1 cellular context compared by ENCODE assay signal in the genomic region with DNA sequence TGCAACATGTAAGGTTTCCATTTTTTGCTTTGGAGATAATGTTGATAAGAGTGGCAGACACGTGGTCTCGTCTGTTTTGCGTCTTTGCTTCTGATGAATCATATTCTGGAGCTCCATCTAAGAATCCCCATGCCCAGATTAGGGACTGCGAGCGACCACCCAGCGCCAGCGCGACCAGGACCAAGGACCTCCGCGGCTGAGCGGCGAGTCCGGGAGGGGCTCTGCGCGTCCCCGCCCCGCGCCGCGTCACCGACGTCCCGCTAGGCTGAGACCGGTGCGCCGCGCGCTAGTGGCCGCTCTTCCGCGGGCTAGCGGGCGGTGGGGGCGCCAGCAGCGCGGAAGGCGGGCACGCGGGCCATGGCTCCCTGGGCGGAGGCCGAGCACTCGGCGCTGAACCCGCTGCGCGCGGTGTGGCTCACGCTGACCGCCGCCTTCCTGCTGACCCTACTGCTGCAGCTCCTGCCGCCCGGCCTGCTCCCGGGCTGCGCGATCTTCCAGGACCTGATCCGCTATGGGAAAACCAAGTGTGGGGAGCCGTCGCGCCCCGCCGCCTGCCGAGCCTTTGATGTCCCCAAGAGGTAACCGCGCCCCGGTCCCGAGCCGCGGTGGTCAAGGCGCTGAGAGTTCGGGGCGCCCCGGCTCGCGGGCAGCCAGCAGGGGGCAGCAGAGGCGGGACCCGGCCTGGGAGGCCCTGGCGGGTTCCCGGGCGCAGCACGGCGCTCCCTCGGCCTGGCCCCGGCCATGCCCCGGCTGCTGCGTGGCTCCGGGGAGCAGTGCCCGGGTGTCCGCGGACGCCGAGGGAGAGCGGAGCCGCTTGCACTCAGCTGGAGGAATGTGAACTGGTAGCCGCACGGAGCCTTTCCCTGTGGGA.
TF ChIP-seq lines count a peak whose summit lies in the region.

Gene SRD5A3, plus strand, starts transcription at position 263 of the 871 bp plus-strand sequence. Its CDS starts 95 bp downstream, at position 358.

TF ChIP-seq in K562, 482 proteins besides CTCF, POLR2A, EP300 and RAD21 (continued from another document and continues in another):
- TF ChIP-seq CTCFL (IDR thresholded peaks at IDR 0.05; ENCODE audit: borderline replicate concordance, insufficient read depth, low read depth, low read length, poor library complexity, severe bottlenecking), result peak; percentile 96
- peak; percentile 97 for TF ChIP-seq FUS (optimal IDR thresholded peaks at IDR 0.05; ENCODE audit: low read depth, low read length)
- TF ChIP-seq ZNF609 (CRISPR knock-in tag; IDR thresholded peaks at IDR 0.05; ENCODE audit: borderline replicate concordance), result peak; percentile 80; the same call in 1 of the 2 replicates
- TF ChIP-seq, protein P1, sequence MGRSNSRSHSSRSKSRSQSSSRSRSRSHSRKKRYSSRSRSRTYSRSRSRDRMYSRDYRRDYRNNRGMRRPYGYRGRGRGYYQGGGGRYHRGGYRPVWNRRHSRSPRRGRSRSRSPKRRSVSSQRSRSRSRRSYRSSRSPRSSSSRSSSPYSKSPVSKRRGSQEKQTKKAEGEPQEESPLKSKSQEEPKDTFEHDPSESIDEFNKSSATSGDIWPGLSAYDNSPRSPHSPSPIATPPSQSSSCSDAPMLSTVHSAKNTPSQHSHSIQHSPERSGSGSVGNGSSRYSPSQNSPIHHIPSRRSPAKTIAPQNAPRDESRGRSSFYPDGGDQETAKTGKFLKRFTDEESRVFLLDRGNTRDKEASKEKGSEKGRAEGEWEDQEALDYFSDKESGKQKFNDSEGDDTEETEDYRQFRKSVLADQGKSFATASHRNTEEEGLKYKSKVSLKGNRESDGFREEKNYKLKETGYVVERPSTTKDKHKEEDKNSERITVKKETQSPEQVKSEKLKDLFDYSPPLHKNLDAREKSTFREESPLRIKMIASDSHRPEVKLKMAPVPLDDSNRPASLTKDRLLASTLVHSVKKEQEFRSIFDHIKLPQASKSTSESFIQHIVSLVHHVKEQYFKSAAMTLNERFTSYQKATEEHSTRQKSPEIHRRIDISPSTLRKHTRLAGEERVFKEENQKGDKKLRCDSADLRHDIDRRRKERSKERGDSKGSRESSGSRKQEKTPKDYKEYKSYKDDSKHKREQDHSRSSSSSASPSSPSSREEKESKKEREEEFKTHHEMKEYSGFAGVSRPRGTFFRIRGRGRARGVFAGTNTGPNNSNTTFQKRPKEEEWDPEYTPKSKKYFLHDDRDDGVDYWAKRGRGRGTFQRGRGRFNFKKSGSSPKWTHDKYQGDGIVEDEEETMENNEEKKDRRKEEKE (IDR thresholded peaks at IDR 0.05; ENCODE audit: borderline replicate concordance in 1 of 2, control insufficient read depth in 1 of 2, low read depth in 2 of 2, low read length in 1 of 2), result peak in 1 of 2 experiments; percentile 25; a peak in 1 of 4 replicates
- no peak for TF ChIP-seq FOXA3 (CRISPR knock-in tag; conservative IDR thresholded peaks at IDR 0.05 in 1 of 2, IDR thresholded peaks at IDR 0.05 in 1 of 2)
- TF ChIP-seq, protein P2, sequence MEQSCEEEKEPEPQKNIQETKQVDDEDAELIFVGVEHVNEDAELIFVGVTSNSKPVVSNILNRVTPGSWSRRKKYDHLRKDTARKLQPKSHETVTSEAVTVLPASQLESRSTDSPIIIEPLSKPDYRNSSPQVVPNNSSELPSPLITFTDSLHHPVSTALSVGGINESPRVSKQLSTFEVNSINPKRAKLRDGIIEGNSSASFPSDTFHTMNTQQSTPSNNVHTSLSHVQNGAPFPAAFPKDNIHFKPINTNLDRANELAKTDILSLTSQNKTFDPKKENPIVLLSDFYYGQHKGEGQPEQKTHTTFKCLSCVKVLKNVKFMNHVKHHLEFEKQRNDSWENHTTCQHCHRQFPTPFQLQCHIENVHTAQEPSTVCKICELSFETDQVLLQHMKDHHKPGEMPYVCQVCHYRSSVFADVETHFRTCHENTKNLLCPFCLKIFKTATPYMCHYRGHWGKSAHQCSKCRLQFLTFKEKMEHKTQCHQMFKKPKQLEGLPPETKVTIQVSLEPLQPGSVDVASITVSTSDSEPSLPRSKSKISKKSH (CRISPR knock-in tag; IDR thresholded peaks at IDR 0.05), result 0 out of 2 replicates have a peak, but pooled peaks have one; percentile 35
- TF ChIP-seq KDM1A (IDR thresholded peaks at IDR 0.05), result peak in 1 of 2 experiments; percentile 25; a peak in 1 of 4 replicates
- TF ChIP-seq MTA2 (IDR thresholded peaks at IDR 0.05; ENCODE audit: low read depth), result no peak
- peak; percentile 60; the same call in 1 of the 2 replicates for TF ChIP-seq LCOR (CRISPR knock-in tag; IDR thresholded peaks at IDR 0.05)
- TF ChIP-seq DMBX1 (CRISPR knock-in tag; IDR thresholded peaks at IDR 0.05; ENCODE audit: borderline replicate concordance), result 0 out of 2 replicates have a peak, but pooled peaks have one; percentile 10
- peak; percentile 99 for TF ChIP-seq KAT7 (CRISPR knock-in tag; IDR thresholded peaks at IDR 0.05; ENCODE audit: borderline replicate concordance)
- TF ChIP-seq ZNF12 (CRISPR knock-in tag; IDR thresholded peaks at IDR 0.05), result no peak
- peak; percentile 92 for TF ChIP-seq KLF1 (tag; IDR thresholded peaks at IDR 0.05)
- peak; percentile 87; the same call in 1 of the 2 replicates for TF ChIP-seq E2F5 (CRISPR knock-in tag; IDR thresholded peaks at IDR 0.05)
- TF ChIP-seq GTF2F1 (IDR thresholded peaks at IDR 0.05; ENCODE audit: low read depth, low read length), result 0 out of 2 replicates have a peak, but pooled peaks have one; percentile 33
- TF ChIP-seq NCOA6 (IDR thresholded peaks at IDR 0.05), result 0 out of 2 replicates have a peak, but pooled peaks have one; percentile 25
- TF ChIP-seq MIER1 (IDR thresholded peaks at IDR 0.05; ENCODE audit: low read depth), result no peak
- peak; percentile 29; the same call in 1 of the 2 replicates for TF ChIP-seq BHLHE40 (IDR thresholded peaks at IDR 0.05; ENCODE audit: low read length)
- TF ChIP-seq, protein P3, sequence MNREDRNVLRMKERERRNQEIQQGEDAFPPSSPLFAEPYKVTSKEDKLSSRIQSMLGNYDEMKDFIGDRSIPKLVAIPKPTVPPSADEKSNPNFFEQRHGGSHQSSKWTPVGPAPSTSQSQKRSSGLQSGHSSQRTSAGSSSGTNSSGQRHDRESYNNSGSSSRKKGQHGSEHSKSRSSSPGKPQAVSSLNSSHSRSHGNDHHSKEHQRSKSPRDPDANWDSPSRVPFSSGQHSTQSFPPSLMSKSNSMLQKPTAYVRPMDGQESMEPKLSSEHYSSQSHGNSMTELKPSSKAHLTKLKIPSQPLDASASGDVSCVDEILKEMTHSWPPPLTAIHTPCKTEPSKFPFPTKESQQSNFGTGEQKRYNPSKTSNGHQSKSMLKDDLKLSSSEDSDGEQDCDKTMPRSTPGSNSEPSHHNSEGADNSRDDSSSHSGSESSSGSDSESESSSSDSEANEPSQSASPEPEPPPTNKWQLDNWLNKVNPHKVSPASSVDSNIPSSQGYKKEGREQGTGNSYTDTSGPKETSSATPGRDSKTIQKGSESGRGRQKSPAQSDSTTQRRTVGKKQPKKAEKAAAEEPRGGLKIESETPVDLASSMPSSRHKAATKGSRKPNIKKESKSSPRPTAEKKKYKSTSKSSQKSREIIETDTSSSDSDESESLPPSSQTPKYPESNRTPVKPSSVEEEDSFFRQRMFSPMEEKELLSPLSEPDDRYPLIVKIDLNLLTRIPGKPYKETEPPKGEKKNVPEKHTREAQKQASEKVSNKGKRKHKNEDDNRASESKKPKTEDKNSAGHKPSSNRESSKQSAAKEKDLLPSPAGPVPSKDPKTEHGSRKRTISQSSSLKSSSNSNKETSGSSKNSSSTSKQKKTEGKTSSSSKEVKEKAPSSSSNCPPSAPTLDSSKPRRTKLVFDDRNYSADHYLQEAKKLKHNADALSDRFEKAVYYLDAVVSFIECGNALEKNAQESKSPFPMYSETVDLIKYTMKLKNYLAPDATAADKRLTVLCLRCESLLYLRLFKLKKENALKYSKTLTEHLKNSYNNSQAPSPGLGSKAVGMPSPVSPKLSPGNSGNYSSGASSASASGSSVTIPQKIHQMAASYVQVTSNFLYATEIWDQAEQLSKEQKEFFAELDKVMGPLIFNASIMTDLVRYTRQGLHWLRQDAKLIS (CRISPR knock-in tag; IDR thresholded peaks at IDR 0.05), result peak; percentile 91
- TF ChIP-seq RBM25 (IDR thresholded peaks at IDR 0.05; ENCODE audit: low read depth, low read length, severe bottlenecking), result peak; percentile 29
- 0 out of 2 replicates have a peak, but pooled peaks have one; percentile 68 for TF ChIP-seq ZNF197 (CRISPR knock-in tag; IDR thresholded peaks at IDR 0.05; ENCODE audit: low read depth)
- TF ChIP-seq, protein P4, sequence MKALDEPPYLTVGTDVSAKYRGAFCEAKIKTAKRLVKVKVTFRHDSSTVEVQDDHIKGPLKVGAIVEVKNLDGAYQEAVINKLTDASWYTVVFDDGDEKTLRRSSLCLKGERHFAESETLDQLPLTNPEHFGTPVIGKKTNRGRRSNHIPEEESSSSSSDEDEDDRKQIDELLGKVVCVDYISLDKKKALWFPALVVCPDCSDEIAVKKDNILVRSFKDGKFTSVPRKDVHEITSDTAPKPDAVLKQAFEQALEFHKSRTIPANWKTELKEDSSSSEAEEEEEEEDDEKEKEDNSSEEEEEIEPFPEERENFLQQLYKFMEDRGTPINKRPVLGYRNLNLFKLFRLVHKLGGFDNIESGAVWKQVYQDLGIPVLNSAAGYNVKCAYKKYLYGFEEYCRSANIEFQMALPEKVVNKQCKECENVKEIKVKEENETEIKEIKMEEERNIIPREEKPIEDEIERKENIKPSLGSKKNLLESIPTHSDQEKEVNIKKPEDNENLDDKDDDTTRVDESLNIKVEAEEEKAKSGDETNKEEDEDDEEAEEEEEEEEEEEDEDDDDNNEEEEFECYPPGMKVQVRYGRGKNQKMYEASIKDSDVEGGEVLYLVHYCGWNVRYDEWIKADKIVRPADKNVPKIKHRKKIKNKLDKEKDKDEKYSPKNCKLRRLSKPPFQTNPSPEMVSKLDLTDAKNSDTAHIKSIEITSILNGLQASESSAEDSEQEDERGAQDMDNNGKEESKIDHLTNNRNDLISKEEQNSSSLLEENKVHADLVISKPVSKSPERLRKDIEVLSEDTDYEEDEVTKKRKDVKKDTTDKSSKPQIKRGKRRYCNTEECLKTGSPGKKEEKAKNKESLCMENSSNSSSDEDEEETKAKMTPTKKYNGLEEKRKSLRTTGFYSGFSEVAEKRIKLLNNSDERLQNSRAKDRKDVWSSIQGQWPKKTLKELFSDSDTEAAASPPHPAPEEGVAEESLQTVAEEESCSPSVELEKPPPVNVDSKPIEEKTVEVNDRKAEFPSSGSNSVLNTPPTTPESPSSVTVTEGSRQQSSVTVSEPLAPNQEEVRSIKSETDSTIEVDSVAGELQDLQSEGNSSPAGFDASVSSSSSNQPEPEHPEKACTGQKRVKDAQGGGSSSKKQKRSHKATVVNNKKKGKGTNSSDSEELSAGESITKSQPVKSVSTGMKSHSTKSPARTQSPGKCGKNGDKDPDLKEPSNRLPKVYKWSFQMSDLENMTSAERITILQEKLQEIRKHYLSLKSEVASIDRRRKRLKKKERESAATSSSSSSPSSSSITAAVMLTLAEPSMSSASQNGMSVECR (CRISPR knock-in tag; IDR thresholded peaks at IDR 0.05), result peak; percentile 79
- TF ChIP-seq GABPB1 (CRISPR knock-in tag; IDR thresholded peaks at IDR 0.05), result peak; percentile 81
- peak; percentile 10; the same call in 1 of the 2 replicates for TF ChIP-seq NBN (IDR thresholded peaks at IDR 0.05; ENCODE audit: low read depth)
- no peak for TF ChIP-seq MEF2D (tag; conservative IDR thresholded peaks at IDR 0.05; ENCODE audit: low read depth)
- peak in 2 of 3 experiments; percentile 81 to 84 for TF ChIP-seq YY1 (IDR thresholded peaks at IDR 0.05; ENCODE audit: borderline replicate concordance in 1 of 3, control insufficient read depth in 1 of 3, extremely low read depth in 1 of 3, insufficient read depth in 3 of 3, insufficient read length in 1 of 3, insufficient replicate concordance in 2 of 3, low read depth in 1 of 3, low read length in 2 of 3)
- TF ChIP-seq ZNF146 (CRISPR knock-in tag; IDR thresholded peaks at IDR 0.05; ENCODE audit: unreplicated experiment), result peak; percentile 19
- TF ChIP-seq ZNF24 (IDR thresholded peaks at IDR 0.05), result peak; percentile 73; the same call in 1 of the 2 replicates
